8 cellular contexts compared by ENCODE assay signal in the genomic region with DNA sequence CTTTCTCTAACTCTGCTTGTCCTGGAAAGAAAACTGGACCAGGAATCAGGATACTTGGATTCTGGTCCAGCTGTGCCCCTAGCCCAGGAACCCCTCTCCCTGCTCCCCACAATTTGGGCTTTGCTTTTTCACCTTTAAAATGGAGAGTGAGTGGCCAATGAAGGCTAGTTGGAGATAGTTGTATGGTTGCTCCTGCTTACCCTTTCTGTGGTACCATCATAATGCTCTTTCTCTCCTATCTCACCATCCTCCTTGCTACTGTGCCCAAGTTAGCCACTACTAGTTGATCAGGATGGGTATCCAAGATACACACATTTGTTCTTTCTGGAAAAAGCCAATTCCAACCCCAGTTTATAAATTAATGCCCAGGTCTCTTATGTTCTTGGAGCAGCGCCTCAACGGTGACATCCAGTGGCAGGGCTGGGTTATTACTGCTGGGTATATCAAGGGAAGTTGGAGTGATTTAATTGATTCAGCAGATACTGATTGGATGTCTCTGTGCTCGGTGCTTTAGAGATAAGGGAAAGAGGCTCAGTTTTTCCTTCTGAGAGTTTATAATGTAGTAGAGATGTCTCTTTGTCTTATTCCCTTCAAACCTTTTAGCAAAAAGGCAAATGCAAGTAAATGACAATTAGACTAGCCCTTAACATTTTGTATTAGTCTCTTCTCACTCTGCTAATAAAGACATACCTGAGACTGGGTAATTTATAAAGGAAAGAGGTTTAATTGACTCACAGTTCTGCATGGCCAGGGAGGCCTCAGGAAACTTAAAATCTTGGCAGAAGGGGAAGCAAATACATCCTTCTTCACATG. TPM values are rescaled to one million over a fixed set of nuclear protein-coding genes. Genes with fewer than 3 reads are reported as not detected.
DNase-seq lines count a peak whose midpoint lies in the region; ATAC-seq and TF ChIP-seq lines count a peak whose summit lies in the region.

No MANE protein-coding gene starts in this region.

- H3K4me3 Mint-ChIP-seq in nephron = no peak overlapping the region

- H3K4me3 ChIP-seq in OCI-LY3 (ENCODE audit: low read length) (no peak overlapping the region), esophagus squamous epithelium (no peak overlapping the region), stomach (no peak overlapping the region)

- intact Hi-C loops in esophagus squamous epithelium (cut with DNase I) (loop anchor here (5.0 to 10.0 kb wide), 2 partner anchors 57 to 160 kb away; a partner anchor contains a TSS), stomach (cut with DNase I; ENCODE audit: low total_unique reads) (loop anchor here (5.0 kb wide), 1 partner anchor 160 kb away; no protein-coding TSS in a partner anchor)

- H3K27me3 ChIP-seq in OCI-LY3 (ENCODE audit: low read depth, low read length) = no peaks in the 10 kb centered on the region
- H3K27me3 ChIP-seq in esophagus squamous epithelium = no peaks in the 10 kb centered on the region
- H3K27me3 ChIP-seq in stomach = no peaks in the 10 kb centered on the region

- H3K4me2 ChIP-seq in OCI-LY3 (ENCODE audit: low read length) = no peak overlapping the region

- no peaks in the 10 kb centered on the region for H4K20me1 ChIP-seq in OCI-LY3 (ENCODE audit: insufficient read depth, low read length)

- WGBS in esophagus squamous epithelium, 2 donors = 20 to 49% methylated on average over 1 to 3 of the region's 3 CpGs
- 27 to 39% (median 31%) methylated on average over 3 of the region's 3 CpGs for WGBS in stomach, 5 donors

- H3K9me3 ChIP-seq in OCI-LY3 (ENCODE audit: insufficient read depth, low read length) (no peaks in the 10 kb centered on the region), esophagus squamous epithelium (no peaks in the 10 kb centered on the region), stomach (no peaks in the 10 kb centered on the region)

- no peaks in the 10 kb centered on the region for H3K27me3 Mint-ChIP-seq in nephron (ENCODE audit: low read depth)

- no peaks in the 10 kb centered on the region for H3K4me1 Mint-ChIP-seq in nephron

- H3K27ac ChIP-seq in OCI-LY3 (ENCODE audit: low read length) = no peak overlapping the region
- no peak overlapping the region for H3K27ac ChIP-seq in esophagus squamous epithelium
- H3K27ac ChIP-seq in stomach = peak overlapping the region in 2 of 5 donors; percentile 9 to 17

- H3K79me2 ChIP-seq in OCI-LY3 (ENCODE audit: low read length) = 0 out of 2 replicates have a peak, but pooled peaks cover 6% of the 10 kb centered on the region

- H3K27ac Mint-ChIP-seq in nephron = peak overlapping the region in 1 of 3 experiments; percentile 7

- H3K9me3 Mint-ChIP-seq in nephron = no peaks in the 10 kb centered on the region

- H3K36me3 Mint-ChIP-seq in nephron (ENCODE audit: low read depth) = peaks cover 84% of the 10 kb centered on the region

- H3K4me1 ChIP-seq in OCI-LY3 (ENCODE audit: low read length) (no peaks in the 10 kb centered on the region), esophagus squamous epithelium (no peaks in the 10 kb centered on the region), stomach (peaks cover 0 to 11% (median 0%) of the 10 kb centered on the region in 4 donors)

- TF ChIP-seq EP300 in stomach (IDR thresholded peaks at IDR 0.05) = no peak

- TF ChIP-seq CTCF in GM12873 (IDR thresholded peaks at IDR 0.05; ENCODE audit: insufficient read depth, low read depth, low read length, missing control alignments) (peak; percentile 78), OCI-LY3 (IDR thresholded peaks at IDR 0.05; ENCODE audit: low read depth, low read length) (peak; percentile 77), esophagus squamous epithelium (IDR thresholded peaks at IDR 0.05) (peak; percentile 81 to 92 (median 87)), nephron (IDR thresholded peaks at IDR 0.05; ENCODE audit: unreplicated experiment in 3 of 3) (peak; percentile 79 to 83 (median 83)), stomach (IDR thresholded peaks at IDR 0.05) (peak in 5 of 7 experiments; percentile 84 to 91 (median 87))

- no peak overlapping the region for H3K9ac ChIP-seq in OCI-LY3 (ENCODE audit: low read length)

- ATAC-seq in HG03066 (IDR thresholded peaks at IDR 0.05; ENCODE audit: low read depth, unreplicated experiment) = peak; percentile 48
- no peak for ATAC-seq in HG03571 (IDR thresholded peaks at IDR 0.05; ENCODE audit: unreplicated experiment)

- H2AFZ ChIP-seq in OCI-LY3 (ENCODE audit: low read depth, low read length) = no peak overlapping the region

- H3K36me3 ChIP-seq in OCI-LY3 (replicated peaks; ENCODE audit: low read depth, low read length) (peaks cover 43% of the 10 kb centered on the region), esophagus squamous epithelium (peaks cover 24 to 100% (median 41%) of the 10 kb centered on the region in 3 donors), stomach (peaks cover 83 to 100% (median 99%) of the 10 kb centered on the region in 4 donors)

- DNase-seq in activated T-cell treated with anti-CD3 and anti-CD28 coated beads for 48 hours (ENCODE audit: low read depth) (peak; percentile 43), esophagus squamous epithelium (lab: John Stamatoyannopoulos, UW) (no peak), stomach (peak; percentile 65)

- TF ChIP-seq POLR2A in esophagus squamous epithelium (IDR thresholded peaks at IDR 0.05) = no peak
- TF ChIP-seq POLR2A in stomach (IDR thresholded peaks at IDR 0.05) = no peak

RNA-seq across cellular contexts. Expression of a gene that starts 38.5 kb away (rescaled TPM):
- 10 to 100 TPM in 2 of 4 donors, 1 to 10 TPM in 2; 1.6 to 30.1 (median 7.3) TPM for total RNA-seq in esophagus squamous epithelium
- total RNA-seq in stomach = 100 to 1,000 TPM in 1 of 5 donors, 10 to 100 TPM in 4; 16.5 to 160 (median 24.5) TPM
- polyA plus RNA-seq in stomach = 10 to 100 TPM in 2 of 3 donors, 1 to 10 TPM in 1; 4.9 to 13.5 (median 10.7) TPM

RNA-seq across cellular contexts. Expression of a gene that starts 46.6 kb away (rescaled TPM):
- total RNA-seq in esophagus squamous epithelium = 10 to 100 TPM; 32.8 to 55.0 (median 40.3) TPM
- total RNA-seq in stomach = 10 to 100 TPM; 28.4 to 81.5 (median 59.4) TPM
- 10 to 100 TPM; 25.4 to 43.7 (median 32.9) TPM for polyA plus RNA-seq in stomach

RNA-seq across cellular contexts. Expression of a gene that starts 56.7 kb away (rescaled TPM):
- total RNA-seq in esophagus squamous epithelium (100 to 1,000 TPM in 1 of 4 donors, 10 to 100 TPM in 3; 81.7 to 105 (median 95.2) TPM), stomach (100 to 1,000 TPM in 4 of 5 donors, 10 to 100 TPM in 1; 54.5 to 211 (median 180) TPM)
- 10 to 100 TPM; 15.0 to 19.4 (median 19.2) TPM for polyA plus RNA-seq in stomach
